ENCODE assay signal across 9 cellular contexts in genomic region chr14:54312166-54312801, GRCh38.
DNase-seq lines count a peak whose midpoint lies in the region; ATAC-seq, FAIRE-seq and TF ChIP-seq lines count a peak whose summit lies in the region.
"Had no signal": no experiment of that assay in that cellular context is flagged by ENCODE, and none has a peak within 500 bp of the region (broad histone marks: within the 10 kb centered on the region; RNA-seq: fewer than 3 reads in every experiment).

No MANE protein-coding gene starts in this region.

- POLR2A ChIA-PET in WTC11 (lab: Charles Lee), result no interaction called here

- no peak for TF ChIP-seq POLR2A in GM12892 (IDR thresholded peaks at IDR 0.05; ENCODE audit: low read depth, low read length)

- H3K36me3 ChIP-seq in left ventricle myocardium inferior, result no peaks in the 10 kb centered on the region

- H3K4me1 ChIP-seq in left ventricle myocardium inferior (no peaks in the 10 kb centered on the region), right cardiac atrium (ENCODE audit: control insufficient read depth, insufficient read depth, low read length) (no peaks in the 10 kb centered on the region)

- no peaks in the 10 kb centered on the region; the same call in 1 of the 2 replicates for H3K27me3 Mint-ChIP-seq in WTC11 (ENCODE audit: low read depth)

- TF ChIP-seq CTCF in left ventricle myocardium inferior (IDR thresholded peaks at IDR 0.05; ENCODE audit: borderline replicate concordance), result no peak
- no peak for TF ChIP-seq CTCF in WTC11 (IDR thresholded peaks at IDR 0.05)
- TF ChIP-seq CTCF in GM20000 (IDR thresholded peaks at IDR 0.05; ENCODE audit: extremely low read depth, missing control alignments), result no peak

- intact Hi-C loops in left cardiac atrium (cut with DNase I), result no loop called here
- intact Hi-C loops in left ventricle myocardium inferior (cut with micrococcal nuclease), result no loop called here
- intact Hi-C loops in right cardiac atrium (cut with DNase I), result no loop called here

- no peak for DNase-seq in left cardiac atrium
- no peak for DNase-seq in left ventricle myocardium inferior
- no peak for DNase-seq in WTC11 (ENCODE audit: low spot score)
- peak in 2 of 3 donors; percentile 22 to 67 for DNase-seq in right cardiac atrium
- DNase-seq in NCI-H187 (lab: John Stamatoyannopoulos, UW), result no peak
- DNase-seq in GM20000 (ENCODE audit: low spot score), result no peak
- no peak for DNase-seq in GM12892 (ENCODE audit: insufficient read length)

- 71% methylated on average over 3 of the region's 3 CpGs for WGBS in right cardiac atrium

- peaks cover 6% of the 10 kb centered on the region; the same call in 1 of the 2 replicates for H3K4me1 Mint-ChIP-seq in WTC11
- H3K4me1 Mint-ChIP-seq: B cell had no signal

- H3K9me3 Mint-ChIP-seq in WTC11, result no peaks in the 10 kb centered on the region

- CTCF ChIA-PET in WTC11 (lab: Charles Lee), result interaction anchor here (1.3 to 2.8 kb wide), 2 partner anchors 17 to 138 kb away, joined by 3 to 8 read pairs; no protein-coding TSS in a partner anchor

- no peak overlapping the region for H3K27ac Mint-ChIP-seq in WTC11
- H3K27ac Mint-ChIP-seq: B cell had no signal

- no peaks in the 10 kb centered on the region for H3K36me3 Mint-ChIP-seq in WTC11

- no peak overlapping the region for H3K4me3 Mint-ChIP-seq in WTC11
- H3K4me3 Mint-ChIP-seq: B cell had no signal

- ATAC-seq in left cardiac atrium, result peak; percentile 63 to 87
- peak; percentile 76 for ATAC-seq in WTC11
- ATAC-seq in right cardiac atrium, result peak; percentile 45 to 47
- no peak for ATAC-seq in HG03108 (IDR thresholded peaks at IDR 0.05; ENCODE audit: unreplicated experiment)

- H3K9me3 ChIP-seq in left ventricle myocardium inferior (replicated peaks), result no peaks in the 10 kb centered on the region
- no peaks in the 10 kb centered on the region for H3K9me3 ChIP-seq in right cardiac atrium (ENCODE audit: control insufficient read depth, low read length)

- H3K4me3 ChIP-seq in left ventricle myocardium inferior (no peak overlapping the region), right cardiac atrium (ENCODE audit: low read length) (no peak overlapping the region)

- H3K27ac ChIP-seq in left ventricle myocardium inferior (replicated peaks) (no peak overlapping the region), right cardiac atrium (ENCODE audit: low read length) (no peak overlapping the region)

- H3K27me3 ChIP-seq in left ventricle myocardium inferior (ENCODE audit: low read depth) (peaks cover 21% of the 10 kb centered on the region), right cardiac atrium (ENCODE audit: control insufficient read depth, insufficient read depth) (no peaks in the 10 kb centered on the region)

- no peak for FAIRE-seq in GM12892 (lab: Jason Lieb, UNC)

TF ChIP-seq in WTC11, 78 proteins besides CTCF, POLR2A, EP300 and RAD21:
- TF ChIP-seq CREM (CRISPR knock-in tag; IDR thresholded peaks at IDR 0.05) (no peak), ZNF138 (CRISPR knock-in tag; conservative IDR thresholded peaks at IDR 0.05) (no peak), SMAD4 (CRISPR knock-in tag; IDR thresholded peaks at IDR 0.05) (no peak), NR1H2 (CRISPR knock-in tag; IDR thresholded peaks at IDR 0.05) (no peak), ZNF263 (CRISPR knock-in tag; IDR thresholded peaks at IDR 0.05; ENCODE audit: low read depth) (no peak), ZNF281 (CRISPR knock-in tag; IDR thresholded peaks at IDR 0.05) (no peak), TEAD1 (CRISPR knock-in tag; IDR thresholded peaks at IDR 0.05) (no peak), EMX1 (CRISPR knock-in tag; IDR thresholded peaks at IDR 0.05) (no peak), ZSCAN18 (CRISPR knock-in tag; IDR thresholded peaks at IDR 0.05) (no peak), JUN (CRISPR knock-in tag; IDR thresholded peaks at IDR 0.05) (no peak), NFE2L1 (CRISPR knock-in tag; IDR thresholded peaks at IDR 0.05) (no peak), ZNF416 (CRISPR knock-in tag; IDR thresholded peaks at IDR 0.05) (no peak), ZNF317 (CRISPR knock-in tag; IDR thresholded peaks at IDR 0.05; ENCODE audit: borderline replicate concordance, low read depth) (no peak), TEAD4 (CRISPR knock-in tag; IDR thresholded peaks at IDR 0.05) (no peak), NFATC4 (CRISPR knock-in tag; IDR thresholded peaks at IDR 0.05) (no peak), MAX (CRISPR knock-in tag; IDR thresholded peaks at IDR 0.05) (no peak), ZMAT4 (CRISPR knock-in tag; IDR thresholded peaks at IDR 0.05) (no peak), NR2C2 (CRISPR knock-in tag; IDR thresholded peaks at IDR 0.05) (no peak), NR3C1 (CRISPR knock-in tag; conservative IDR thresholded peaks at IDR 0.05; ENCODE audit: low read depth) (no peak), ZNF532 (CRISPR knock-in tag; IDR thresholded peaks at IDR 0.05; ENCODE audit: borderline replicate concordance) (no peak)

Comparison
In these comparisons a context has a peak if more than half of its experiments do, and no peak if none do; other contexts are left out.
1. DNase-seq: peak in right cardiac atrium (2 of 3); none in left cardiac atrium (single experiment), left ventricle myocardium inferior (single experiment), WTC11 (single experiment), NCI-H187 (0 of 2), GM20000 (single experiment) and GM12892 (single experiment).